ENCODE assay signal across 9 cellular contexts in genomic region chr22:19853058-19853878, GRCh38. TPM values are rescaled to one million over a fixed set of nuclear protein-coding genes. Genes with fewer than 3 reads are reported as not detected.
DNase-seq lines count a peak whose midpoint lies in the region; ATAC-seq and TF ChIP-seq lines count a peak whose summit lies in the region.
"Had no signal": no experiment of that assay in that cellular context is flagged by ENCODE, and none has a peak within 500 bp of the region (broad histone marks: within the 10 kb centered on the region; RNA-seq: fewer than 3 reads in every experiment).

No MANE protein-coding gene starts in this region.

- no peaks in the 10 kb centered on the region for H3K27me3 Mint-ChIP-seq in activated CD8-positive, alpha-beta T cell treated with anti-CD3 and anti-CD28 coated beads, Interleukin-2, amount 10 ng/mL, durations not matched to agents 7 days and 5 days (ENCODE audit: low read depth)

- H3K4me3 ChIP-seq in SK-N-SH (ENCODE audit: low read depth in 2 of 2, low read length in 1 of 2) = peak overlapping the region; percentile 92 to 96
- peak overlapping the region; percentile 79 for H3K4me3 ChIP-seq in iPS-18a (ENCODE audit: low read length)
- peak overlapping the region; percentile 80 to 87 (median 84) for H3K4me3 ChIP-seq in stomach

- peaks cover 35% of the 10 kb centered on the region for H3K36me3 Mint-ChIP-seq in activated CD8-positive, alpha-beta T cell treated with anti-CD3 and anti-CD28 coated beads, Interleukin-2, amount 10 ng/mL, durations not matched to agents 7 days and 5 days (ENCODE audit: low read depth)

- peak overlapping the region; percentile 97 for H3K27ac Mint-ChIP-seq in activated CD8-positive, alpha-beta T cell treated with anti-CD3 and anti-CD28 coated beads, Interleukin-2, amount 10 ng/mL, durations not matched to agents 7 days and 5 days

- peaks cover 28% of the 10 kb centered on the region; the same call in 1 of the 2 replicates for H4K20me1 ChIP-seq in SK-N-SH (ENCODE audit: insufficient read depth)

- peaks cover 38% of the 10 kb centered on the region for H3K4me1 Mint-ChIP-seq in activated CD8-positive, alpha-beta T cell treated with anti-CD3 and anti-CD28 coated beads, Interleukin-2, amount 10 ng/mL, durations not matched to agents 7 days and 5 days (ENCODE audit: low read depth)

- TF ChIP-seq CTCF in SK-N-SH (IDR thresholded peaks at IDR 0.05) = no peak
- no peak for TF ChIP-seq CTCF in stomach (IDR thresholded peaks at IDR 0.05)

- TF ChIP-seq EP300 in SK-N-SH (IDR thresholded peaks at IDR 0.05; ENCODE audit: borderline replicate concordance in 1 of 2, low read depth in 1 of 2, low read length in 1 of 2) (no peak), stomach (IDR thresholded peaks at IDR 0.05) (no peak)

- H3K27ac ChIP-seq in SK-N-SH (ENCODE audit: low read depth in 2 of 2, low read length in 1 of 2) = peak overlapping the region in 1 of 2 experiments; percentile 88; a peak in 1 of 4 replicates
- no peak overlapping the region for H3K27ac ChIP-seq in iPS-18a (ENCODE audit: low read length)
- peak overlapping the region; percentile 87 to 95 (median 94) for H3K27ac ChIP-seq in stomach

- TF ChIP-seq RAD21 in SK-N-SH (IDR thresholded peaks at IDR 0.05; ENCODE audit: low read length) = no peak

- no peak for TF ChIP-seq POLR2A in stomach (IDR thresholded peaks at IDR 0.05)

- CTCF ChIA-PET in SK-N-SH (lab: Yijun Ruan, JAX) = interaction anchor here (1.1 kb wide), 1 partner anchor 11 kb away, joined by 3 read pairs; no protein-coding TSS in a partner anchor
- CTCF ChIA-PET in activated CD8-positive, alpha-beta T cell treated with anti-CD3 and anti-CD28 coated beads, Interleukin-2, amount 10 ng/mL, durations not matched to agents 7 days and 5 days (lab: Charles Lee) = interaction anchor here (1.5 kb wide), 2 partner anchors 39 to 57 kb away, joined by 3 to 4 read pairs; no protein-coding TSS in a partner anchor

- no peak overlapping the region for H2AFZ ChIP-seq in SK-N-SH (ENCODE audit: low read depth)

- H3F3A ChIP-seq in SK-N-SH (replicated peaks; ENCODE audit: insufficient read depth) = peaks cover 17% of the 10 kb centered on the region

- H3K36me3 ChIP-seq in SK-N-SH (replicated peaks in 1 of 2; ENCODE audit: control insufficient read depth in 1 of 2, insufficient read depth in 2 of 2, low read length in 1 of 2) (peaks cover 19 to 21% of the 10 kb centered on the region in 2 experiments), iPS-18a (ENCODE audit: control insufficient read depth, low read depth, low read length) (peaks cover 21% of the 10 kb centered on the region), stomach (peaks cover 17 to 34% (median 30%) of the 10 kb centered on the region in 4 donors)

- peak overlapping the region; percentile 94 for H3K4me3 Mint-ChIP-seq in activated CD8-positive, alpha-beta T cell treated with anti-CD3 and anti-CD28 coated beads, Interleukin-2, amount 10 ng/mL, durations not matched to agents 7 days and 5 days

- H3K4me2 ChIP-seq in SK-N-SH = peak overlapping the region; percentile 95

- H3K4me1 ChIP-seq in SK-N-SH (ENCODE audit: control insufficient read depth in 1 of 2, insufficient read depth in 2 of 2, low read depth in 1 of 2, low read length in 1 of 2) (peaks cover 18 to 24% of the 10 kb centered on the region in 2 experiments; a peak in 3 of 4 replicates), iPS-18a (ENCODE audit: control insufficient read depth, low read depth, low read length) (peaks cover 17% of the 10 kb centered on the region), stomach (peaks cover 51 to 66% (median 61%) of the 10 kb centered on the region in 4 donors)

- no peaks in the 10 kb centered on the region for H3K9me2 ChIP-seq in SK-N-SH

- DNase-seq in SK-N-SH (no peak), stomach (no peak), AML-193 (lab: John Stamatoyannopoulos, UW) (no peak), NCI-H1092 treated with DMSO at 0.1 percent for 48 hours (lab: John Stamatoyannopoulos, UW) (no peak)
- DNase-seq in activated CD8-positive, alpha-beta T cell treated with anti-CD3 and anti-CD28 coated beads, Interleukin-2, amount 10 ng/mL, durations not matched to agents 7 days and 5 days = no peak

- H3K9me3 Mint-ChIP-seq in activated CD8-positive, alpha-beta T cell treated with anti-CD3 and anti-CD28 coated beads, Interleukin-2, amount 10 ng/mL, durations not matched to agents 7 days and 5 days (ENCODE audit: insufficient read depth) = no peaks in the 10 kb centered on the region

- no peaks in the 10 kb centered on the region for H3K27me3 ChIP-seq in SK-N-SH (ENCODE audit: insufficient read depth)
- H3K27me3 ChIP-seq in iPS-18a (ENCODE audit: control insufficient read depth, insufficient read depth, low read length) = no peaks in the 10 kb centered on the region
- no peaks in the 10 kb centered on the region for H3K27me3 ChIP-seq in stomach

- H3K9ac ChIP-seq in SK-N-SH (peak overlapping the region; percentile 93), iPS-18a (ENCODE audit: low read length) (peak overlapping the region; percentile 81)

- WGBS in SK-N-SH (ENCODE audit: low lambda C conversion rate) = 42% methylated on average over 8 of the region's 11 CpGs
- 16 to 38% (median 23%) methylated on average over 11 of the region's 11 CpGs for WGBS in stomach, 5 donors

- POLR2A ChIA-PET in SK-N-SH (lab: Yijun Ruan, JAX) = interaction anchor here (1.3 to 1.9 kb wide), 2 partner anchors 8 to 43 kb away, joined by 3 to 8 read pairs; no protein-coding TSS in a partner anchor
- POLR2A ChIA-PET in activated CD8-positive, alpha-beta T cell treated with anti-CD3 and anti-CD28 coated beads, Interleukin-2, amount 10 ng/mL, durations not matched to agents 7 days and 5 days (lab: Charles Lee) = interaction anchor here (0.6 to 3.4 kb wide), 4 partner anchors 9 to 806 kb away, joined by 3 to 20 read pairs (median 6); no protein-coding TSS in a partner anchor

- H3K9me3 ChIP-seq in SK-N-SH = no peaks in the 10 kb centered on the region
- H3K9me3 ChIP-seq in iPS-18a (ENCODE audit: control insufficient read depth, low read depth, low read length) = no peaks in the 10 kb centered on the region
- H3K9me3 ChIP-seq in stomach = no peaks in the 10 kb centered on the region

- intact Hi-C loops in stomach (cut with DNase I; ENCODE audit: low total_unique reads) = no loop called here

- peaks cover 85% of the 10 kb centered on the region for H3K79me2 ChIP-seq in SK-N-SH (ENCODE audit: insufficient read depth)

- ATAC-seq in SK-N-SH treated with all-trans-retinoic acid at 6 μM for 48 hours (no peak), GM19395 (IDR thresholded peaks at IDR 0.05; ENCODE audit: unreplicated experiment) (no peak)
- ATAC-seq in activated CD8-positive, alpha-beta T cell treated with anti-CD3 and anti-CD28 coated beads, Interleukin-2, amount 10 ng/mL, durations not matched to agents 7 days and 5 days = no peak
- ATAC-seq: esophagus mucosa had no signal

TF ChIP-seq in SK-N-SH, 30 proteins besides CTCF, POLR2A, EP300 and RAD21 (continues in another document):
- TF ChIP-seq YY1 (IDR thresholded peaks at IDR 0.05; ENCODE audit: low read depth) (no peak), NFIC (IDR thresholded peaks at IDR 0.05; ENCODE audit: borderline replicate concordance) (no peak), GATA2 (CRISPR knock-in tag; IDR thresholded peaks at IDR 0.05) (no peak), FOXM1 (IDR thresholded peaks at IDR 0.05; ENCODE audit: low read depth) (no peak), GABPA (IDR thresholded peaks at IDR 0.05; ENCODE audit: low read depth) (no peak), FOSL2 (IDR thresholded peaks at IDR 0.05; ENCODE audit: borderline replicate concordance, low read depth) (no peak), MEF2A (IDR thresholded peaks at IDR 0.05; ENCODE audit: borderline replicate concordance, low read depth) (no peak)
- TF ChIP-seq, protein P1, sequence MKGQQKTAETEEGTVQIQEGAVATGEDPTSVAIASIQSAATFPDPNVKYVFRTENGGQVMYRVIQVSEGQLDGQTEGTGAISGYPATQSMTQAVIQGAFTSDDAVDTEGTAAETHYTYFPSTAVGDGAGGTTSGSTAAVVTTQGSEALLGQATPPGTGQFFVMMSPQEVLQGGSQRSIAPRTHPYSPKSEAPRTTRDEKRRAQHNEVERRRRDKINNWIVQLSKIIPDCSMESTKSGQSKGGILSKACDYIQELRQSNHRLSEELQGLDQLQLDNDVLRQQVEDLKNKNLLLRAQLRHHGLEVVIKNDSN (IDR thresholded peaks at IDR 0.05; ENCODE audit: borderline replicate concordance, low read depth) = no peak

TF ChIP-seq in SK-N-SH treated with all-trans-retinoic acid at 6 μM for 48 hours, 23 proteins besides CTCF, POLR2A, EP300 and RAD21 (continues in another document):
- TF ChIP-seq SNAI2 (CRISPR knock-in tag; IDR thresholded peaks at IDR 0.05) = no peak
- TF ChIP-seq TOX (CRISPR knock-in tag; IDR thresholded peaks at IDR 0.05; ENCODE audit: borderline replicate concordance) = no peak
- TF ChIP-seq CSDC2 (CRISPR knock-in tag; IDR thresholded peaks at IDR 0.05) = no peak
- TF ChIP-seq CREB5 (CRISPR knock-in tag; IDR thresholded peaks at IDR 0.05; ENCODE audit: low read depth) = no peak
- TF ChIP-seq ZNF70 (CRISPR knock-in tag; IDR thresholded peaks at IDR 0.05) = no peak
- no peak for TF ChIP-seq ISL1 (CRISPR knock-in tag; IDR thresholded peaks at IDR 0.05)

RNA-seq across cellular contexts. Expression of gene GNB1L, which starts 1.4 kb away (rescaled TPM):
- 3.2 and 5.9 TPM in 2 replicates for polyA plus RNA-seq in SK-N-SH (2012; rRNA removed)
- polyA plus RNA-seq in SK-N-SH (2012; cell fraction: cytosol; rRNA removed) = 2.0 and 4.8 TPM in 2 replicates
- polyA plus RNA-seq in SK-N-SH (2012; cell fraction: nucleus; rRNA removed) = 7.7 and 10.0 TPM in 2 replicates
- total RNA-seq in activated CD8-positive, alpha-beta T cell treated with anti-CD3 and anti-CD28 coated beads, Interleukin-2, amount 10 ng/mL, durations not matched to agents 7 days and 5 days = 10 to 100 TPM in 1 of 2 experiments, 1 to 10 TPM in 1; 9.7 to 10.3 TPM
- 1 to 10 TPM in 2 of 5 donors, under 1 TPM in 2, not detected in 1; 0.29 to 4.1 (median 1.7) TPM for total RNA-seq in stomach
- polyA plus RNA-seq in stomach = 1 to 10 TPM; 1.8 to 6.8 (median 3.2) TPM

RNA-seq across cellular contexts. Expression of gene RTL10, which starts 1.4 kb away (rescaled TPM):
- 7.8 and 8.0 TPM in 2 replicates for polyA plus RNA-seq in SK-N-SH (2012; rRNA removed)
- polyA plus RNA-seq in SK-N-SH (2012; cell fraction: cytosol; rRNA removed) = 3.0 and 4.0 TPM in 2 replicates
- 23.0 and 24.3 TPM in 2 replicates for polyA plus RNA-seq in SK-N-SH (2012; cell fraction: nucleus; rRNA removed)
- total RNA-seq in activated CD8-positive, alpha-beta T cell treated with anti-CD3 and anti-CD28 coated beads, Interleukin-2, amount 10 ng/mL, durations not matched to agents 7 days and 5 days = 10 to 100 TPM; 16.1 to 17.0 TPM
- 10 to 100 TPM in 2 of 5 donors, 1 to 10 TPM in 3; 1.7 to 28.1 (median 8.7) TPM for total RNA-seq in stomach
- 10 to 100 TPM in 1 of 3 donors, 1 to 10 TPM in 2; 5.2 to 12.1 (median 5.8) TPM for polyA plus RNA-seq in stomach
